In genomic region chr9:129783516-129784361, GRCh38 we compare ENCODE assay signal across 8 cellular contexts. TPM values are rescaled to one million over a fixed set of nuclear protein-coding genes. Genes with fewer than 3 reads are reported as not detected.
A peak's percentile ranks its signal among the peaks of the same experiment; 100 is the strongest.
DNase-seq lines count a peak whose midpoint lies in the region; ATAC-seq lines count a peak whose summit lies in the region.

No MANE protein-coding gene starts in this region.

- ATAC-seq in GM18870 (IDR thresholded peaks at IDR 0.05; ENCODE audit: unreplicated experiment): no peak

- H3K27ac ChIP-seq in substantia nigra (ENCODE audit: low read depth, low read length, poor library complexity, severe bottlenecking): no peak overlapping the region

- DNase-seq in DMS153 treated with DMSO at 0.1 percent for 48 hours (lab: John Stamatoyannopoulos, UW; ENCODE audit: unreplicated experiment) (peak; percentile 23), RPMI8226 (peak; percentile 85), activated T-helper 1 cell treated with Interleukin-2 at 50 U/mL for 16 hours (ENCODE audit: low read depth) (peak; percentile 44), fibroblast of the conjunctiva (ENCODE audit: low read depth) (peak; percentile 71), nucleus accumbens (lab: John Stamatoyannopoulos, UW) (peak in 47 of 56 donors; percentile 3 to 79 (median 37)), substantia nigra (lab: John Stamatoyannopoulos, UW) (peak in 42 of 49 donors; percentile 3 to 70 (median 41))
- DNase-seq in Jurkat, Clone E6-1 (ENCODE audit: low read depth, low spot score): peak; percentile 65

- no peak overlapping the region for H3K4me3 ChIP-seq in Jurkat, Clone E6-1 (ENCODE audit: low read length)

RNA-seq across cellular contexts. Expression of gene TOR1B, which starts 19.2 kb away (rescaled TPM):
- polyA plus RNA-seq in Jurkat, Clone E6-1 (2012; ENCODE audit: insufficient read depth, insufficient read length): 22.3 TPM

RNA-seq across cellular contexts. Expression of gene PTGES, which starts 30.9 kb away (rescaled TPM):
- polyA plus RNA-seq in Jurkat, Clone E6-1 (2012; ENCODE audit: insufficient read depth, insufficient read length): 0.82 TPM

RNA-seq across cellular contexts. Expression of gene TOR1A, which starts 40.2 kb away (rescaled TPM):
- polyA plus RNA-seq in Jurkat, Clone E6-1 (2012; ENCODE audit: insufficient read depth, insufficient read length): 51.3 TPM

RNA-seq across cellular contexts. Expression of gene C9orf78, which starts 51.3 kb away (rescaled TPM):
- polyA plus RNA-seq in Jurkat, Clone E6-1 (2012; ENCODE audit: insufficient read depth, insufficient read length): 225 TPM

RNA-seq across cellular contexts. Expression of gene USP20, which starts 51.5 kb away (rescaled TPM):
- polyA plus RNA-seq in Jurkat, Clone E6-1 (2012; ENCODE audit: insufficient read depth, insufficient read length): 46.8 TPM

Comparison
In these comparisons a context has a peak if more than half of its experiments do, and no peak if none do; other contexts are left out.
1. DNase-seq: peak in every context shown above with its lines; median percentile 85 in RPMI8226; 71 in fibroblast of the conjunctiva; 65 in Jurkat, Clone E6-1; 44 in activated T-helper 1 cell treated with Interleukin-2 at 50 U/mL for 16 hours; 41 in substantia nigra; 37 in nucleus accumbens; 23 in DMS153 treated with DMSO at 0.1 percent for 48 hours.